In genomic region chr14:102517412-102518062, GRCh38 we compare ENCODE assay signal across 8 cellular contexts. TPM values are rescaled to one million over a fixed set of nuclear protein-coding genes. Genes with fewer than 3 reads are reported as not detected.
DNase-seq lines count a peak whose midpoint lies in the region; ATAC-seq and TF ChIP-seq lines count a peak whose summit lies in the region.

No MANE protein-coding gene starts in this region.

- H3K4me3 ChIP-seq in GM06990 (replicated peaks; ENCODE audit: low read depth, low read length) (peak overlapping the region; percentile 63), LNCaP clone FGC (ENCODE audit: low read depth, low read length) (peak overlapping the region; percentile 51)
- H3K4me3 ChIP-seq in effector memory CD4-positive, alpha-beta T cell (ENCODE audit: insufficient read depth, low read depth, low read length, poor library complexity, severe bottlenecking), result peak overlapping the region; percentile 51
- peak overlapping the region; percentile 35 for H3K4me3 ChIP-seq in naive thymus-derived CD4-positive, alpha-beta T cell (ENCODE audit: low read length)

- peaks cover 3 to 6% (median 5%) of the 10 kb centered on the region in 7 donors for H3K4me1 Mint-ChIP-seq in naive thymus-derived CD4-positive, alpha-beta T cell

- no peak for TF ChIP-seq CTCF in GM06990 (IDR thresholded peaks at IDR 0.05; ENCODE audit: insufficient read depth, low read length, poor library complexity, severe bottlenecking)
- TF ChIP-seq CTCF in LNCaP clone FGC (IDR thresholded peaks at IDR 0.05; ENCODE audit: control insufficient read depth, extremely low read depth, insufficient read depth), result no peak

- H3K4me1 ChIP-seq in effector memory CD4-positive, alpha-beta T cell (ENCODE audit: control insufficient read depth, insufficient read depth, low read length, poor library complexity, severe bottlenecking), result peaks cover 6% of the 10 kb centered on the region
- H3K4me1 ChIP-seq in naive thymus-derived CD4-positive, alpha-beta T cell (ENCODE audit: control insufficient read depth in 2 of 2, insufficient read depth in 2 of 2, low read length in 2 of 2), result peaks cover 0 to 3% of the 10 kb centered on the region in 2 donors

- no peaks in the 10 kb centered on the region for H3K36me3 Mint-ChIP-seq in naive thymus-derived CD4-positive, alpha-beta T cell

- no peak overlapping the region for H3K27ac ChIP-seq in effector memory CD4-positive, alpha-beta T cell (ENCODE audit: insufficient read depth, low read length, poor library complexity, severe bottlenecking)
- H3K27ac ChIP-seq in naive thymus-derived CD4-positive, alpha-beta T cell (ENCODE audit: low read depth, low read length), result no peak overlapping the region

- H3K27me3 ChIP-seq in GM06990 (replicated peaks; ENCODE audit: control insufficient read depth, insufficient read depth, low read length), result no peaks in the 10 kb centered on the region
- no peaks in the 10 kb centered on the region for H3K27me3 ChIP-seq in effector memory CD4-positive, alpha-beta T cell (replicated peaks; ENCODE audit: control insufficient read depth, insufficient read depth, low read length, poor library complexity, severe bottlenecking)
- H3K27me3 ChIP-seq in naive thymus-derived CD4-positive, alpha-beta T cell (ENCODE audit: control insufficient read depth in 2 of 2, insufficient read depth in 2 of 2, low read length in 2 of 2), result no peaks in the 10 kb centered on the region

- CTCF ChIA-PET in naive thymus-derived CD4-positive, alpha-beta T cell (lab: Charles Lee), result interaction anchor here (0.6 to 2.7 kb wide), 5 partner anchors 47 to 81 kb away, joined by 3 to 14 read pairs (median 4); no protein-coding TSS in a partner anchor

- ATAC-seq in naive thymus-derived CD4-positive, alpha-beta T cell, result peak; percentile 7

- POLR2A ChIA-PET in naive thymus-derived CD4-positive, alpha-beta T cell (lab: Charles Lee), result interaction anchor here (0.6 kb wide), 1 partner anchor 166 kb away, joined by 4 read pairs; no protein-coding TSS in a partner anchor

- H3K9me3 Mint-ChIP-seq in naive thymus-derived CD4-positive, alpha-beta T cell, result no peaks in the 10 kb centered on the region

- no peaks in the 10 kb centered on the region for H3K36me3 ChIP-seq in GM06990 (ENCODE audit: control insufficient read depth, insufficient read depth, low read length)
- no peaks in the 10 kb centered on the region for H3K36me3 ChIP-seq in effector memory CD4-positive, alpha-beta T cell (ENCODE audit: control insufficient read depth, insufficient read depth, low read length)
- H3K36me3 ChIP-seq in naive thymus-derived CD4-positive, alpha-beta T cell (ENCODE audit: control insufficient read depth in 2 of 3, insufficient read depth in 3 of 3, low read length in 3 of 3), result no peaks in the 10 kb centered on the region

- no peaks in the 10 kb centered on the region for H3K9me3 ChIP-seq in effector memory CD4-positive, alpha-beta T cell (ENCODE audit: control insufficient read depth, low read length)
- H3K9me3 ChIP-seq in naive thymus-derived CD4-positive, alpha-beta T cell (ENCODE audit: control insufficient read depth in 2 of 3, low read length in 3 of 3), result no peaks in the 10 kb centered on the region

- H3K4me3 Mint-ChIP-seq in naive thymus-derived CD4-positive, alpha-beta T cell, result peak overlapping the region; percentile 52 to 88 (median 76)

- DNase-seq in GM06990 (ENCODE audit: extremely low read depth, insufficient read length) (peak; percentile 43), LNCaP clone FGC (ENCODE audit: low read depth) (no peak), dermis blood vessel endothelial cell (no peak), globus pallidus (ENCODE audit: low spot score) (no peak), HPDE6-E6E7 (ENCODE audit: extremely low spot score) (no peak)
- no peak for DNase-seq in effector memory CD4-positive, alpha-beta T cell
- DNase-seq in naive thymus-derived CD4-positive, alpha-beta T cell, result no peak
- DNase-seq in stimulated activated CD4-positive, alpha-beta T cell treated with anti-CD3 and anti-CD28 coated beads, Interleukin-4, amount 100 ng/mL, for 4 hours, result no peak

- intact Hi-C loops in naive thymus-derived CD4-positive, alpha-beta T cell (cut with micrococcal nuclease), result loop anchor here (2.0 to 10.0 kb wide), 4 partner anchors 155 to 813 kb away; partner anchors contain the start of genes CINP (in 1 of the 2) and TECPR2 (in 1 of the 2)

- H3K27me3 Mint-ChIP-seq in naive thymus-derived CD4-positive, alpha-beta T cell, result peaks cover 0 to 8% (median 4%) of the 10 kb centered on the region in 5 donors

- H3K27ac Mint-ChIP-seq in naive thymus-derived CD4-positive, alpha-beta T cell, result peak overlapping the region in 3 of 9 donors; percentile 33 to 83 (median 38)

RNA-seq across cellular contexts. Expression of gene ANKRD9, which starts 8.0 kb away (rescaled TPM):
- 1 to 10 TPM; 1.1 to 8.1 (median 2.2) TPM for total RNA-seq in naive thymus-derived CD4-positive, alpha-beta T cell
- under 1 TPM; 0.26 to 0.72 TPM for polyA plus RNA-seq in naive thymus-derived CD4-positive, alpha-beta T cell
- total RNA-seq in dermis blood vessel endothelial cell, result 20.3 and 24.2 TPM in 2 replicates
